Comparison of ENCODE assay signal across 39 cellular contexts in genomic region chr7:102979670-102980069, GRCh38.
"Had no signal": no experiment of that assay in that cellular context is flagged by ENCODE, and none has a peak within 500 bp of the region (broad histone marks: within the 10 kb centered on the region; RNA-seq: fewer than 3 reads in every experiment).

No MANE protein-coding gene starts in this region.

- H3K4me3 ChIP-seq: adrenal gland, ascending aorta, body of pancreas, breast epithelium, cardiac muscle cell had no signal

- H3K4me1 Mint-ChIP-seq: activated naive CD4-positive, alpha-beta T cell treated with anti-CD3 and anti-CD28 coated beads, Interleukin-2, amount 10 ng/mL, durations not matched to agents 7 days and 5 days; activated naive CD4-positive, alpha-beta T cell treated with anti-CD3 and anti-CD28 coated beads, Interleukin-2, amount 50 U/mL, for 24 hours; activated naive CD8-positive, alpha-beta T cell treated with anti-CD3 and anti-CD28 coated beads, Interleukin-2, amount 10 ng/mL, durations not matched to agents 7 days and 5 days; activated naive CD8-positive, alpha-beta T cell treated with anti-CD3 and anti-CD28 coated beads, Interleukin-2, amount 50 U/mL, for 24 hours; activated T-helper 17 cell treated with anti-CD3 and anti-CD28 coated beads, Interleukin-2, amount 50 U/mL, for 72 hours; brain; central memory CD8-positive, alpha-beta T cell had no signal

- H3K27ac Mint-ChIP-seq: activated naive CD4-positive, alpha-beta T cell treated with anti-CD3 and anti-CD28 coated beads for 36 hours; activated naive CD4-positive, alpha-beta T cell treated with anti-CD3 and anti-CD28 coated beads, Interleukin-2, amount 10 ng/mL, durations not matched to agents 7 days and 5 days; activated naive CD4-positive, alpha-beta T cell treated with anti-CD3 and anti-CD28 coated beads, Interleukin-2, amount 50 U/mL, for 24 hours; activated naive CD4-positive, alpha-beta T cell treated with anti-CD3 and anti-CD28 coated beads, Interleukin-2, amount 50 U/mL, for 72 hours; activated naive CD8-positive, alpha-beta T cell; activated naive CD8-positive, alpha-beta T cell treated with anti-CD3 and anti-CD28 coated beads, Interleukin-2, amount 10 ng/mL, durations not matched to agents 7 days and 5 days; activated naive CD8-positive, alpha-beta T cell treated with anti-CD3 and anti-CD28 coated beads, Interleukin-2, amount 50 U/mL, for 24 hours; activated T-cell treated with anti-CD3 and anti-CD28 coated beads, Interleukin-2, amount 50 U/mL, for 24 hours; activated T-cell treated with anti-CD3 and anti-CD28 coated beads, Interleukin-2, amount 50 U/mL, for 72 hours; activated T-helper 1 cell treated with anti-CD3 and anti-CD28 coated beads, Interleukin-12 subunit alpha, Interleukin-12 subunit beta, Interleukin-2, Interleukin-4 antibody, amounts not matched to agents 30 ng/mL and 10 ng/mL and 1 ng/mL, durations not matched to agents 14 hours and 24 hours and 36 hours; activated T-helper 17 cell treated with anti-CD3 and anti-CD28 coated beads, Interleukin-2, amount 50 U/mL, for 72 hours; activated T-helper 2 cell treated with anti-CD3 and anti-CD28 coated beads, Interferon-gamma antibody, Interleukin-2, Interleukin-4, amounts not matched to agents 10 μg/mL and 5 μg/mL and 100 μg/mL, durations not matched to agents 14 hours and 24 hours and 36 hours; brain had no signal

- H3K36me3 Mint-ChIP-seq: activated naive CD4-positive, alpha-beta T cell treated with anti-CD3 and anti-CD28 coated beads, Interleukin-2, amount 10 ng/mL, durations not matched to agents 7 days and 5 days; activated naive CD4-positive, alpha-beta T cell treated with anti-CD3 and anti-CD28 coated beads, Interleukin-2, amount 50 U/mL, for 24 hours; activated naive CD4-positive, alpha-beta T cell treated with anti-CD3 and anti-CD28 coated beads, Interleukin-2, amount 50 U/mL, for 72 hours; activated naive CD8-positive, alpha-beta T cell treated with anti-CD3 and anti-CD28 coated beads, Interleukin-2, amount 10 ng/mL, durations not matched to agents 7 days and 5 days had no signal

- H3K4me3 Mint-ChIP-seq: activated naive CD4-positive, alpha-beta T cell treated with anti-CD3 and anti-CD28 coated beads for 36 hours; activated naive CD4-positive, alpha-beta T cell treated with anti-CD3 and anti-CD28 coated beads, Interleukin-2, amount 10 ng/mL, durations not matched to agents 7 days and 5 days; activated naive CD4-positive, alpha-beta T cell treated with anti-CD3 and anti-CD28 coated beads, Interleukin-2, amount 50 U/mL, for 24 hours; activated naive CD8-positive, alpha-beta T cell; activated naive CD8-positive, alpha-beta T cell treated with anti-CD3 and anti-CD28 coated beads, Interleukin-2, amount 10 ng/mL, durations not matched to agents 7 days and 5 days; activated naive CD8-positive, alpha-beta T cell treated with anti-CD3 and anti-CD28 coated beads, Interleukin-2, amount 50 U/mL, for 24 hours; activated T-cell treated with anti-CD3 and anti-CD28 coated beads, Interleukin-2, amount 50 U/mL, for 24 hours; activated T-cell treated with anti-CD3 and anti-CD28 coated beads, Interleukin-2, amount 50 U/mL, for 4 hours; activated T-cell treated with anti-CD3 and anti-CD28 coated beads, Interleukin-2, amount 50 U/mL, for 72 hours; activated T-helper 1 cell treated with anti-CD3 and anti-CD28 coated beads, Interleukin-12 subunit alpha, Interleukin-12 subunit beta, Interleukin-2, Interleukin-4 antibody, amounts not matched to agents 30 ng/mL and 10 ng/mL and 1 ng/mL, durations not matched to agents 14 hours and 24 hours and 36 hours; activated T-helper 17 cell treated with anti-CD3 and anti-CD28 coated beads, Interleukin-2, amount 50 U/mL, for 72 hours; brain; central memory CD8-positive, alpha-beta T cell had no signal

- H3K27me3 Mint-ChIP-seq: activated naive CD4-positive, alpha-beta T cell treated with anti-CD3 and anti-CD28 coated beads, Interleukin-2, amount 10 ng/mL, durations not matched to agents 7 days and 5 days; activated naive CD4-positive, alpha-beta T cell treated with anti-CD3 and anti-CD28 coated beads, Interleukin-2, amount 50 U/mL, for 24 hours; activated naive CD8-positive, alpha-beta T cell; activated naive CD8-positive, alpha-beta T cell treated with anti-CD3 and anti-CD28 coated beads, Interleukin-2, amount 10 ng/mL, durations not matched to agents 7 days and 5 days; activated naive CD8-positive, alpha-beta T cell treated with anti-CD3 and anti-CD28 coated beads, Interleukin-2, amount 50 U/mL, for 24 hours; activated T-cell treated with anti-CD3 and anti-CD28 coated beads, Interleukin-2, amount 50 U/mL, for 24 hours had no signal

- ATAC-seq: activated naive CD4-positive, alpha-beta T cell treated with anti-CD3 and anti-CD28 coated beads, Interleukin-2, amount 50 U/mL, for 72 hours; activated naive CD8-positive, alpha-beta T cell treated with anti-CD3 and anti-CD28 coated beads, Interleukin-2, amount 50 U/mL, for 24 hours; activated T-cell treated with anti-CD3 and anti-CD28 coated beads, Interleukin-2, amount 50 U/mL, for 4 hours; activated T-cell treated with anti-CD3 and anti-CD28 coated beads, Interleukin-2, amount 50 U/mL, for 72 hours; activated T-helper 17 cell treated with anti-CD3 and anti-CD28 coated beads, Interleukin-2, amount 50 U/mL, for 72 hours; body of pancreas had no signal

- H3K27ac ChIP-seq: adrenal gland, ascending aorta, body of pancreas, brain microvascular endothelial cell, breast epithelium, cardiac muscle cell had no signal

- FAIRE-seq: astrocyte, bronchial epithelial cell had no signal

- H3K9me3 Mint-ChIP-seq: activated naive CD4-positive, alpha-beta T cell treated with anti-CD3 and anti-CD28 coated beads for 36 hours; activated naive CD4-positive, alpha-beta T cell treated with anti-CD3 and anti-CD28 coated beads, Interleukin-2, amount 10 ng/mL, durations not matched to agents 7 days and 5 days; activated naive CD4-positive, alpha-beta T cell treated with anti-CD3 and anti-CD28 coated beads, Interleukin-2, amount 50 U/mL, for 24 hours; activated naive CD8-positive, alpha-beta T cell treated with anti-CD3 and anti-CD28 coated beads, Interleukin-2, amount 50 U/mL, for 24 hours; activated T-cell treated with anti-CD3 and anti-CD28 coated beads, Interleukin-2, amount 50 U/mL, for 24 hours; activated T-cell treated with anti-CD3 and anti-CD28 coated beads, Interleukin-2, amount 50 U/mL, for 4 hours; activated T-cell treated with anti-CD3 and anti-CD28 coated beads, Interleukin-2, amount 50 U/mL, for 72 hours; activated T-helper 1 cell treated with anti-CD3 and anti-CD28 coated beads, Interleukin-12 subunit alpha, Interleukin-12 subunit beta, Interleukin-2, Interleukin-4 antibody, amounts not matched to agents 30 ng/mL and 10 ng/mL and 1 ng/mL, durations not matched to agents 14 hours and 24 hours and 36 hours; activated T-helper 2 cell treated with anti-CD3 and anti-CD28 coated beads, Interferon-gamma antibody, Interleukin-2, Interleukin-4, amounts not matched to agents 10 μg/mL and 5 μg/mL and 100 μg/mL, durations not matched to agents 14 hours and 24 hours and 36 hours; central memory CD8-positive, alpha-beta T cell had no signal

- H3K36me3 ChIP-seq: adrenal gland, ascending aorta, brain microvascular endothelial cell, breast epithelium, cardiac muscle cell had no signal

- H3K9me3 ChIP-seq: adrenal gland, body of pancreas, breast epithelium had no signal

- H3K4me1 ChIP-seq: body of pancreas, breast epithelium had no signal

- H3K27me3 ChIP-seq: adrenal gland, ascending aorta, body of pancreas, brain microvascular endothelial cell, breast epithelium, cardiac muscle cell had no signal

- DNase-seq: activated effector memory CD4-positive, alpha-beta T cell treated with anti-CD3 and anti-CD28 coated beads, Interleukin-2, amount 50 U/mL, for 16 hours; activated effector memory CD4-positive, alpha-beta T cell treated with Interleukin-2 at 50 U/mL for 16 hours; activated gamma-delta T cell; activated gamma-delta T cell treated with Interleukin-2 at 50 U/mL for 16 hours; activated naive CD4-positive, alpha-beta T cell; activated naive CD4-positive, alpha-beta T cell treated with anti-CD3 and anti-CD28 coated beads for 36 hours; activated naive CD4-positive, alpha-beta T cell treated with anti-CD3 and anti-CD28 coated beads, Interleukin-2, amount 10 ng/mL, durations not matched to agents 7 days and 5 days; activated naive CD4-positive, alpha-beta T cell treated with anti-CD3 and anti-CD28 coated beads, Interleukin-2, amount 50 U/mL, for 16 hours; activated naive CD4-positive, alpha-beta T cell treated with Interleukin-2 at 50 U/mL for 16 hours; activated naive CD8-positive, alpha-beta T cell treated with anti-CD3 and anti-CD28 coated beads, Interleukin-2, amount 10 ng/mL, durations not matched to agents 7 days and 5 days; activated naive CD8-positive, alpha-beta T cell treated with anti-CD3 and anti-CD28 coated beads, Interleukin-2, amount 50 U/mL, for 24 hours; activated T-cell treated with anti-CD3 and anti-CD28 coated beads, Interleukin-2, amount 50 U/mL, for 1 hour; activated T-cell treated with anti-CD3 and anti-CD28 coated beads, Interleukin-2, amount 50 U/mL, for 24 hours; activated T-cell treated with anti-CD3 and anti-CD28 coated beads, Interleukin-2, amount 50 U/mL, for 4 hours; activated T-cell treated with anti-CD3 and anti-CD28 coated beads, Interleukin-2, amount 50 U/mL, for 48 hours; activated T-cell treated with anti-CD3 and anti-CD28 coated beads, Interleukin-2, amount 50 U/mL, for 72 hours; adrenal gland; amniotic stem cell; amygdala; anterior cingulate cortex; aorta; body of pancreas; brain microvascular endothelial cell; caudate nucleus; central memory CD4-positive, alpha-beta T cell; cerebellar nuclear complex had no signal
